2 cellular contexts compared by ENCODE assay signal in the genomic region with DNA sequence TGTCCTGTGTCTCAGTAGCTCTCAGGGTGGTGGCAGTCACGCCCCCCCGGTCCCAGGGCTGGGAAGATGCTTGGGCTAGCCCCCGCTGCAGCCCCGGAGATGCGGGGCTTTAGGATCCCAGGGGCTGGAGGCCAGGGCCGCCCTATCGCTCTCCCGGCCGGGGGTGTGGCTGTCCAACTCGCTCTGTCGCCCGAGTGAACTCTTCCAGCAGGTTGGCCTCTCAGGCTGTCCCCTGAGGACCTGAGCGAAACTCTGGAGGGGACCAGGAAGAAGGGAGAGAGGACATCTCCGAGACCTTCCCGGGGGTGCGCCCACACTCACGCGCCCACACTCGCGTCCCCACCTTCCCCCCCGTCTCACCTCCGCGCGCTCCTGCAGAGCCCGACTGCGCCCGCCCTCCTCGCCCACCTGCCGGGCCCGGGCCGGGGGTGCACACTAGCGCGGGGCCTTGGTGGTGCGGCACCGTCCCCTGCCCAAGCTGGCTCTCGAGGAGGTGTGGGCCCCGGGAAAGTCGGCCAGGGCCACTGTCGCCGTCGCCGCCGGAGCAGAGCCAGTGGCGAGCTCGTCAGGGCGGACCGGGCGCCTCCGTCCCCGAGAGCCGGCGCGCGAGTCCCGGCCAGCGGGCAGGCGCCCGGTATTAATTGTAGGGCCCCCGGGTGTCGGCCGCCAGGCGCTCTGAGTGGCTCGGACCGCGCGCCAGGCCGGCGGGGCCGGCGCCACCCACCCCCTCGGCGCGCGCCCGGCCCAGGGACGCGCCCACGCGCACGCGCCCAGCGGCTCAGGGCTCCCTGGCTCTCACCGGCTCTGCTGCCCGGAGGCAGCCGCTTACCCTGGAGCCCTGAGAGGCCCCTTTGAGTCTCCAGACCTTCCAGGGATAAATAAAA.
TF ChIP-seq lines count a peak whose summit lies in the region.

No MANE protein-coding gene starts in this region.

TF ChIP-seq in Ishikawa, 13 proteins besides CTCF, POLR2A, EP300 and RAD21:
- TF ChIP-seq NFIC (IDR thresholded peaks at IDR 0.05) (no peak), ZBTB7A (IDR thresholded peaks at IDR 0.05; ENCODE audit: low read depth) (peak; percentile 60), TAF1 (IDR thresholded peaks at IDR 0.05; ENCODE audit: low read depth) (peak; percentile 7; the same call in 1 of the 2 replicates), EGR1 (IDR thresholded peaks at IDR 0.05) (no peak)

TF ChIP-seq in H1, 55 proteins besides CTCF, POLR2A, EP300 and RAD21:
- peak; percentile 11 for TF ChIP-seq EZH2 (IDR thresholded peaks at IDR 0.05; ENCODE audit: low read depth, low read length, severe bottlenecking)
- TF ChIP-seq NANOG (IDR thresholded peaks at IDR 0.05; ENCODE audit: insufficient read depth, low read depth, low read length, poor library complexity, severe bottlenecking) = no peak
- peak; percentile 65 for TF ChIP-seq KDM4A (IDR thresholded peaks at IDR 0.05; ENCODE audit: low read depth, low read length, severe bottlenecking)
